Comparison of ENCODE assay signal across 8 cellular contexts in genomic region chr12:4910502-4911315, GRCh38. TPM values are rescaled to one million over a fixed set of nuclear protein-coding genes. Genes with fewer than 3 reads are reported as not detected.
DNase-seq lines count a peak whose midpoint lies in the region; ATAC-seq, FAIRE-seq and TF ChIP-seq lines count a peak whose summit lies in the region.

No MANE protein-coding gene starts in this region.

- H3K4me1 ChIP-seq in lung (ENCODE audit: control insufficient read depth in 2 of 2, insufficient read depth in 2 of 2, low read length in 2 of 2): peaks cover 0 to 6% of the 10 kb centered on the region in 2 donors

- no peak for ATAC-seq in lung (ENCODE audit: insufficient read depth, low FRiP score)
- no peak for ATAC-seq in GM18519 (IDR thresholded peaks at IDR 0.05; ENCODE audit: low FRiP score, unreplicated experiment)

- no peaks in the 10 kb centered on the region for H3K36me3 ChIP-seq in lung (ENCODE audit: control insufficient read depth in 2 of 2, insufficient read depth in 2 of 2, low read length in 2 of 2)

- H3K4me3 ChIP-seq in astrocyte of the spinal cord (ENCODE audit: low read depth, low read length) (peak overlapping the region; percentile 16), lung (peak overlapping the region; percentile 22)

- peaks cover 11% of the 10 kb centered on the region for H3K27me3 ChIP-seq in lung (ENCODE audit: control insufficient read depth, insufficient read depth)

- in situ Hi-C loops in astrocyte of the spinal cord (cut with HindIII; ENCODE audit: low sequenced_read_pairs): no loop called here

- peaks cover 0 to 5% of the 10 kb centered on the region in 2 donors for H3K9me3 ChIP-seq in lung (ENCODE audit: control insufficient read depth in 2 of 2, insufficient read depth in 1 of 2, low read length in 1 of 2)

- no peak for FAIRE-seq in urothelium cell line (lab: Jason Lieb, UNC)

- 1 to 2% methylated on average over 44 to 49 of the region's 49 CpGs for WGBS in lung, 2 donors

- H3K27ac ChIP-seq in lung (ENCODE audit: low read depth in 1 of 2, low read length in 1 of 2): no peak overlapping the region

- TF ChIP-seq CTCF in astrocyte of the spinal cord (IDR thresholded peaks at IDR 0.05; ENCODE audit: low read depth, low read length): no peak
- no peak for TF ChIP-seq CTCF in lung (IDR thresholded peaks at IDR 0.05; ENCODE audit: control extremely low read depth, extremely low read depth)

- DNase-seq in stimulated activated CD4-positive, alpha-beta T cell treated with anti-CD3 and anti-CD28 coated beads, Interleukin-4, amount 100 ng/mL, for 1 hour: peak; percentile 38
- DNase-seq in stimulated activated CD4-positive, alpha-beta T cell treated with anti-CD3 and anti-CD28 coated beads, Interleukin-12 subunit alpha, Interleukin-12 subunit beta, amount 100 ng/mL, for 4 hours: no peak
- DNase-seq in astrocyte of the spinal cord (ENCODE audit: low read depth, low spot score) (no peak), lung (ENCODE audit: low spot score) (no peak), urothelium cell line (ENCODE audit: low spot score) (peak; percentile 25), CD1c-positive myeloid dendritic cell (ENCODE audit: extremely low spot score) (no peak), NOMO-1 treated with DMSO at 0.1 percent for 48 hours (lab: John Stamatoyannopoulos, UW; ENCODE audit: unreplicated experiment) (no peak)

RNA-seq across cellular contexts. Expression of gene KCNA1, which starts 1.0 kb away (rescaled TPM):
- under 1 TPM in 1 of 2 donors, not detected in 1; 0.09 TPM for total RNA-seq in lung
- under 1 TPM; 0.07 to 0.24 TPM for polyA plus RNA-seq in lung

Comparison
In these comparisons a context has a peak if more than half of its experiments do, and no peak if none do; other contexts are left out.
1. DNase-seq: peak in stimulated activated CD4-positive, alpha-beta T cell treated with anti-CD3 and anti-CD28 coated beads, Interleukin-4, amount 100 ng/mL, for 1 hour (single experiment) and urothelium cell line (single experiment); none in stimulated activated CD4-positive, alpha-beta T cell treated with anti-CD3 and anti-CD28 coated beads, Interleukin-12 subunit alpha, Interleukin-12 subunit beta, amount 100 ng/mL, for 4 hours (single experiment), astrocyte of the spinal cord (single experiment), lung (single experiment), CD1c-positive myeloid dendritic cell (single experiment) and NOMO-1 treated with DMSO at 0.1 percent for 48 hours (single experiment).